In the genomic region with DNA sequence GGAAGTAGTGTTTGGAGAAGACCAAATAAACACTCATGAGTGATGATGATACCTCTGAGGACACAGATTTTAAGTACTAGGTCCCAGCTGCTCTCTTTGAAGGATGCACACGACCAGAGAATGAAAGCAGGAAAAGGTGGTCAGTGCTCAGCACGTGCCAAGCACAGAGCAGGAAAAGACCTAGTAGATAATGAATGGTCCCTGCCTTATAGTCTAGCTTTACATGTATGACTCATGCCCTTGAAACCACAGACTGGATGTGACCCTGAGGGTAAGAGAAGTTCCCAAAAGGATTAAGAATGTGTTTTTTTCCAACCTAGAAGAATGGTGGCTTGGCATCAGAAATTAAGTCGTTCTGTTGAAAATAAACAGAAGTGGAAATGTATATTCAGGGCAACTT, we compare ENCODE assay signal across 1 cellular context.
A peak's percentile ranks its signal among the peaks of the same experiment; 100 is the strongest.
TF ChIP-seq lines count a peak whose summit lies in the region.

No MANE protein-coding gene starts in this region.

TF ChIP-seq in HepG2, 621 proteins besides CTCF, POLR2A, EP300 and RAD21:
- TF ChIP-seq ZFP62 (CRISPR knock-in tag; IDR thresholded peaks at IDR 0.05), result no peak
- TF ChIP-seq ARID2 (CRISPR knock-in tag; IDR thresholded peaks at IDR 0.05; ENCODE audit: borderline replicate concordance), result no peak
- no peak for TF ChIP-seq FOXK1 (CRISPR knock-in tag; IDR thresholded peaks at IDR 0.05; ENCODE audit: borderline replicate concordance, low read depth)
- TF ChIP-seq BHLHE40 (IDR thresholded peaks at IDR 0.05; ENCODE audit: low read length), result peak; percentile 57; the same call in 1 of the 2 replicates
- TF ChIP-seq HNF4G (IDR thresholded peaks at IDR 0.05; ENCODE audit: borderline replicate concordance, low read depth, low read length), result no peak
- TF ChIP-seq HNF4G (CRISPR knock-in tag; IDR thresholded peaks at IDR 0.05; ENCODE audit: borderline replicate concordance, low read depth), result no peak
- TF ChIP-seq, protein P1, sequence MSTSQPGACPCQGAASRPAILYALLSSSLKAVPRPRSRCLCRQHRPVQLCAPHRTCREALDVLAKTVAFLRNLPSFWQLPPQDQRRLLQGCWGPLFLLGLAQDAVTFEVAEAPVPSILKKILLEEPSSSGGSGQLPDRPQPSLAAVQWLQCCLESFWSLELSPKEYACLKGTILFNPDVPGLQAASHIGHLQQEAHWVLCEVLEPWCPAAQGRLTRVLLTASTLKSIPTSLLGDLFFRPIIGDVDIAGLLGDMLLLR (CRISPR knock-in tag; IDR thresholded peaks at IDR 0.05), result no peak
- no peak for TF ChIP-seq THYN1 (CRISPR knock-in tag; IDR thresholded peaks at IDR 0.05; ENCODE audit: borderline replicate concordance, low read depth)
- 0 out of 2 replicates have a peak, but pooled peaks have one; percentile 14 for TF ChIP-seq FOSL2 (CRISPR knock-in tag; IDR thresholded peaks at IDR 0.05)
TF ChIP-seq in HepG2: peak in this region for 2.
